In genomic region chr6:35788423-35788982, GRCh38 we compare ENCODE assay signal across 24 cellular contexts. TPM values are rescaled to one million over a fixed set of nuclear protein-coding genes. Genes with fewer than 3 reads are reported as not detected.
A peak's percentile ranks its signal among the peaks of the same experiment; 100 is the strongest.
DNase-seq lines count a peak whose midpoint lies in the region; ATAC-seq and TF ChIP-seq lines count a peak whose summit lies in the region.
"Had no signal": no experiment of that assay in that cellular context is flagged by ENCODE, and none has a peak within 500 bp of the region (broad histone marks: within the 10 kb centered on the region; RNA-seq: fewer than 3 reads in every experiment).

No MANE protein-coding gene starts in this region.

- intact Hi-C loops in body of pancreas (cut with DNase I), result no loop called here

- no peak overlapping the region; the same call in 2 of the 3 replicates for H3K4me3 Mint-ChIP-seq in GM23338
- H3K4me3 Mint-ChIP-seq in osteocyte (ENCODE audit: unreplicated experiment), result no peak overlapping the region
- H3K4me3 Mint-ChIP-seq: CD14-positive monocyte; CD4-positive, alpha-beta T cell; CD8-positive, alpha-beta memory T cell; H9; HFFc6 had no signal

- no peak overlapping the region for H3K4me3 ChIP-seq in GM23338
- peak overlapping the region in 1 of 2 donors; percentile 13 for H3K4me3 ChIP-seq in body of pancreas
- H3K4me3 ChIP-seq: A549; BLaER1 treated with 17β-estradiol and CSF1 and Interleukin-3, amounts not matched to agents 10 nM and 100 nM; GM23248 had no signal

- H3K27ac Mint-ChIP-seq in GM23338 (no peak overlapping the region), osteocyte (ENCODE audit: unreplicated experiment) (no peak overlapping the region)
- H3K27ac Mint-ChIP-seq: CD14-positive monocyte; CD4-positive, alpha-beta T cell; CD8-positive, alpha-beta memory T cell; H9; HFFc6 had no signal

- no peaks in the 10 kb centered on the region for H4K20me1 ChIP-seq in GM23338 (replicated peaks; ENCODE audit: insufficient read depth)

- no peaks in the 10 kb centered on the region for H3K9me3 ChIP-seq in body of pancreas
- H3K9me3 ChIP-seq: BE2C; BLaER1 treated with 17β-estradiol and CSF1 and Interleukin-3, amounts not matched to agents 10 nM and 100 nM had no signal

- ATAC-seq in GM23338, result no peak
- no peak for ATAC-seq in body of pancreas
- ATAC-seq in HG03039 (IDR thresholded peaks at IDR 0.05; ENCODE audit: unreplicated experiment), result no peak
- ATAC-seq: HCT116 had no signal

- no peak overlapping the region for H3K4me2 ChIP-seq in GM23338
- H3K4me2 ChIP-seq: A549; BLaER1 treated with 17β-estradiol and CSF1 and Interleukin-3, amounts not matched to agents 10 nM and 100 nM had no signal

- 38 to 40% methylated on average over 4 of the region's 4 CpGs for WGBS in body of pancreas, 2 donors

- no peaks in the 10 kb centered on the region for H3K9me3 Mint-ChIP-seq in GM23338
- H3K9me3 Mint-ChIP-seq in osteocyte (ENCODE audit: unreplicated experiment), result no peaks in the 10 kb centered on the region
- H3K9me3 Mint-ChIP-seq: CD4-positive, alpha-beta T cell; CD8-positive, alpha-beta memory T cell; H9; HFFc6 had no signal

- TF ChIP-seq CTCF in GM23338 (conservative IDR thresholded peaks at IDR 0.05; ENCODE audit: low read depth in 2 of 2) (no peak), body of pancreas (IDR thresholded peaks at IDR 0.05) (no peak), osteocyte (IDR thresholded peaks at IDR 0.05) (no peak)

- no peaks in the 10 kb centered on the region for H3K79me2 ChIP-seq in GM23338 (replicated peaks; ENCODE audit: insufficient read depth)

- peaks cover 9% of the 10 kb centered on the region for H3K4me1 Mint-ChIP-seq in GM23338
- H3K4me1 Mint-ChIP-seq in osteocyte (ENCODE audit: unreplicated experiment), result no peaks in the 10 kb centered on the region
- H3K4me1 Mint-ChIP-seq: CD8-positive, alpha-beta memory T cell had no signal

- H3K27ac ChIP-seq in GM23338 (ENCODE audit: low read depth) (no peak overlapping the region), body of pancreas (peak overlapping the region; percentile 66 to 96 (median 89))
- H3K27ac ChIP-seq: A549; BLaER1 treated with 17β-estradiol and CSF1 and Interleukin-3, amounts not matched to agents 10 nM and 100 nM; GM23248 had no signal

- DNase-seq in GM23338 (ENCODE audit: low spot score) (no peak), body of pancreas (peak; percentile 58 to 78 (median 70)), epidermal melanocyte (ENCODE audit: insufficient read length, low spot score) (peak; percentile 15), NCI-H748 treated with DMSO at 0.1 percent for 48 hours (lab: John Stamatoyannopoulos, UW) (no peak), osteocyte (ENCODE audit: extremely low spot score, unreplicated experiment) (no peak)
- DNase-seq: 8988T; ACHN; AML-193; BE2C; CD4-positive, alpha-beta T cell; CD8-positive, alpha-beta memory T cell; DMS 273 treated with DMSO at 0.1 percent for 48 hours; DMS79; EL; GDM1; GM23248; H9; HFFc6 had no signal

- H2AFZ ChIP-seq in GM23338, result peak overlapping the region; percentile 85; the same call in 1 of the 2 replicates
- H2AFZ ChIP-seq: GM23248 had no signal

- H3K4me1 ChIP-seq in GM23338 (ENCODE audit: insufficient read depth) (peaks cover 6% of the 10 kb centered on the region; the same call in 1 of the 2 replicates), body of pancreas (peaks cover 49% of the 10 kb centered on the region)
- H3K4me1 ChIP-seq: A549; BE2C; BLaER1 treated with 17β-estradiol and CSF1 and Interleukin-3, amounts not matched to agents 10 nM and 100 nM had no signal

- H3K36me3 ChIP-seq in GM23338 (ENCODE audit: insufficient read depth) (no peaks in the 10 kb centered on the region), body of pancreas (replicated peaks in 1 of 2; ENCODE audit: insufficient read depth in 1 of 2, low read depth in 2 of 2) (no peaks in the 10 kb centered on the region)
- H3K36me3 ChIP-seq: BE2C; BLaER1 treated with 17β-estradiol and CSF1 and Interleukin-3, amounts not matched to agents 10 nM and 100 nM had no signal

- H3K36me3 Mint-ChIP-seq in GM23338 (ENCODE audit: low read depth) (no peaks in the 10 kb centered on the region), osteocyte (ENCODE audit: unreplicated experiment) (no peaks in the 10 kb centered on the region)
- H3K36me3 Mint-ChIP-seq: CD14-positive monocyte had no signal

- H3K27me3 ChIP-seq in GM23338 (ENCODE audit: insufficient read depth) (no peaks in the 10 kb centered on the region), body of pancreas (no peaks in the 10 kb centered on the region)

- no peak for TF ChIP-seq POLR2A in body of pancreas (IDR thresholded peaks at IDR 0.05)

- peaks cover 8% of the 10 kb centered on the region; the same call in 1 of the 2 replicates for H3K9me2 ChIP-seq in GM23338 (ENCODE audit: insufficient read depth)

- H3F3A ChIP-seq in GM23338 (replicated peaks; ENCODE audit: low read depth), result no peaks in the 10 kb centered on the region; the same call in 1 of the 2 replicates

- H3K27me3 Mint-ChIP-seq in GM23338 (ENCODE audit: insufficient read depth, low read depth, poor library complexity), result peaks cover 2% of the 10 kb centered on the region
- peaks cover 60% of the 10 kb centered on the region for H3K27me3 Mint-ChIP-seq in osteocyte (ENCODE audit: unreplicated experiment)

TF ChIP-seq in GM23338, 12 proteins besides CTCF, POLR2A, EP300 and RAD21 (continues in another document):
- TF ChIP-seq CREB1 (CRISPR knock-in tag; IDR thresholded peaks at IDR 0.05; ENCODE audit: low read depth) (no peak), STAT1 (IDR thresholded peaks at IDR 0.05; ENCODE audit: unreplicated experiment) (no peak), EZH2 (IDR thresholded peaks at IDR 0.05; ENCODE audit: low read depth, unreplicated experiment) (no peak)

RNA-seq across cellular contexts. Expression of gene CLPSL1, which starts 7.7 kb away (rescaled TPM):
- total RNA-seq in GM23338 (2014; rRNA removed; shearing (Covaris generic)), result not detected in 2 replicates
- 0.80 TPM in 1 of 2 replicates, not detected in the other for polyA plus RNA-seq in GM23338 (2016; fragmentation: Nextera tagmentation; extraction: Ambion mirVana)
- total RNA-seq in body of pancreas (10 to 100 TPM in 1 of 2 donors, 1 to 10 TPM in 1; 7.8 to 11.9 TPM), osteocyte (not detected in 2 replicates)
- total RNA-seq: CD4-positive, alpha-beta T cell; CD8-positive, alpha-beta memory T cell; GM23248; H4; H9; HFFc6 had no signal
- polyA plus RNA-seq: A549; CD14-positive monocyte; CD8-positive, alpha-beta memory T cell; GM23248 had no signal

RNA-seq across cellular contexts. Expression of gene CLPS, which starts 8.6 kb away (rescaled TPM):
- not detected in 2 replicates for total RNA-seq in GM23338 (2014; rRNA removed; shearing (Covaris generic))
- not detected in 2 replicates for polyA plus RNA-seq in GM23338 (2016; fragmentation: Nextera tagmentation; extraction: Ambion mirVana)
- over 10,000 TPM; 21,261 to 26,491 TPM for total RNA-seq in body of pancreas
- not detected in 2 replicates for total RNA-seq in osteocyte
- total RNA-seq: CD4-positive, alpha-beta T cell; CD8-positive, alpha-beta memory T cell; GM23248; H4; H9; HFFc6 had no signal
- polyA plus RNA-seq: A549; CD14-positive monocyte; CD8-positive, alpha-beta memory T cell; GM23248 had no signal

RNA-seq across cellular contexts. Expression of gene CLPSL2, which starts 12.1 kb away (rescaled TPM):
- 3.1 TPM in 1 of 2 replicates, not detected in the other for total RNA-seq in GM23338 (2014; rRNA removed; shearing (Covaris generic))
- 2.9 and 3.6 TPM in 2 replicates for polyA plus RNA-seq in GM23338 (2016; fragmentation: Nextera tagmentation; extraction: Ambion mirVana)
- total RNA-seq in body of pancreas, result not detected
- total RNA-seq in osteocyte, result not detected in 2 replicates
- total RNA-seq: CD4-positive, alpha-beta T cell; CD8-positive, alpha-beta memory T cell; GM23248; HFFc6 had no signal
- polyA plus RNA-seq: CD14-positive monocyte; CD8-positive, alpha-beta memory T cell; GM23248 had no signal

RNA-seq across cellular contexts. Expression of gene LHFPL5, which starts 16.6 kb away (rescaled TPM):
- total RNA-seq in GM23338 (2014; rRNA removed; shearing (Covaris generic)), result not detected in 2 replicates
- not detected in 2 replicates for polyA plus RNA-seq in GM23338 (2016; fragmentation: Nextera tagmentation; extraction: Ambion mirVana)
- total RNA-seq in body of pancreas (1 to 10 TPM; 5.6 to 6.2 TPM), osteocyte (not detected in 2 replicates)
- total RNA-seq: CD4-positive, alpha-beta T cell; CD8-positive, alpha-beta memory T cell; GM23248; H4; H9; HFFc6 had no signal
- polyA plus RNA-seq: CD14-positive monocyte; CD8-positive, alpha-beta memory T cell; GM23248 had no signal

RNA-seq across cellular contexts. Expression of gene ARMC12, which starts 51.7 kb away (rescaled TPM):
- 0.90 and 1.3 TPM in 2 replicates for total RNA-seq in GM23338 (2014; rRNA removed; shearing (Covaris generic))
- 0.94 TPM in 2 replicates for polyA plus RNA-seq in GM23338 (2016; fragmentation: Nextera tagmentation; extraction: Ambion mirVana)
- total RNA-seq in body of pancreas, result under 1 TPM in 1 of 2 donors, not detected in 1; 0.26 TPM
- 1.3 and 2.5 TPM in 2 replicates for total RNA-seq in osteocyte
- total RNA-seq: GM23248 had no signal
- polyA plus RNA-seq: CD14-positive monocyte had no signal

Comparison
In these comparisons a context has a peak if more than half of its experiments do, and no peak if none do; other contexts are left out.
1. DNase-seq: peak in body of pancreas (4 of 4) and epidermal melanocyte (single experiment); none in GM23338 (single experiment), NCI-H748 treated with DMSO at 0.1 percent for 48 hours (single experiment) and osteocyte (single experiment).
2. RNA of gene CLPS, which starts 8.6 kb away (total RNA-seq): 21,261 to 26,491 TPM in body of pancreas; not detected in GM23338 and not detected in osteocyte; every median in the first group is over 1,000 times any median in the second.